ENCODE assay signal across 10 cellular contexts in genomic region chr3:150414989-150415388, GRCh38.
DNase-seq lines count a peak whose midpoint lies in the region; ATAC-seq and TF ChIP-seq lines count a peak whose summit lies in the region.
"Had no signal": no experiment of that assay in that cellular context is flagged by ENCODE, and none has a peak within 500 bp of the region (broad histone marks: within the 10 kb centered on the region; RNA-seq: fewer than 3 reads in every experiment).

No MANE protein-coding gene starts in this region.

- no peaks in the 10 kb centered on the region for H3K36me3 ChIP-seq in stomach smooth muscle (ENCODE audit: control insufficient read depth in 2 of 2, insufficient read depth in 2 of 2, low read length in 2 of 2)

- H3K9ac ChIP-seq in stomach smooth muscle (ENCODE audit: low read length in 2 of 2), result no peak overlapping the region

- no peaks in the 10 kb centered on the region for H3K9me3 ChIP-seq in stomach smooth muscle (ENCODE audit: control insufficient read depth in 2 of 2, low read length in 2 of 2)

- ATAC-seq in SK-N-SH treated with all-trans-retinoic acid at 6 μM for 48 hours, result peak; percentile 5; the same call in 1 of the 3 replicates
- ATAC-seq in GM19351 (IDR thresholded peaks at IDR 0.05; ENCODE audit: unreplicated experiment), result no peak

- H3K4me3 ChIP-seq in fibroblast of pulmonary artery (replicated peaks; ENCODE audit: low read depth, low read length) (peak overlapping the region; percentile 93), stomach smooth muscle (ENCODE audit: low read length in 2 of 2) (peak overlapping the region; percentile 23 to 48)

- H3K27ac ChIP-seq in stomach smooth muscle (ENCODE audit: low read length), result no peak overlapping the region

- no peak for DNase-seq in activated naive CD4-positive, alpha-beta T cell treated with anti-CD3 and anti-CD28 coated beads, Interleukin-2, amount 50 U/mL, for 16 hours
- DNase-seq in fibroblast of pulmonary artery (ENCODE audit: low read depth) (no peak), NCI-H1417 treated with DMSO at 0.1 percent for 48 hours (lab: John Stamatoyannopoulos, UW) (no peak)
- DNase-seq in activated CD4-positive, CD25-positive, alpha-beta regulatory T cell (lab: John Stamatoyannopoulos, UW), result no peak
- DNase-seq: MM.1S; stimulated activated CD4-positive, alpha-beta T cell treated with anti-CD3 and anti-CD28 coated beads, Interleukin-2, amount 100 ng/mL, for 48 hours had no signal

- H3K4me1 Mint-ChIP-seq in activated naive CD4-positive, alpha-beta T cell treated with anti-CD3 and anti-CD28 coated beads, Interleukin-2, amount 50 U/mL, for 24 hours, result peaks cover 75% of the 10 kb centered on the region

- H3K27ac Mint-ChIP-seq in activated naive CD4-positive, alpha-beta T cell treated with anti-CD3 and anti-CD28 coated beads, Interleukin-2, amount 50 U/mL, for 24 hours, result no peak overlapping the region

- no peaks in the 10 kb centered on the region for H3K27me3 Mint-ChIP-seq in activated naive CD4-positive, alpha-beta T cell treated with anti-CD3 and anti-CD28 coated beads, Interleukin-2, amount 50 U/mL, for 24 hours

- TF ChIP-seq CTCF in fibroblast of pulmonary artery (IDR thresholded peaks at IDR 0.05; ENCODE audit: low read length, missing control alignments), result no peak

- peaks cover 22% of the 10 kb centered on the region for H3K36me3 Mint-ChIP-seq in activated naive CD4-positive, alpha-beta T cell treated with anti-CD3 and anti-CD28 coated beads, Interleukin-2, amount 50 U/mL, for 24 hours

- H3K4me1 ChIP-seq in stomach smooth muscle (ENCODE audit: control insufficient read depth, insufficient read depth, low read length), result no peaks in the 10 kb centered on the region

- no peaks in the 10 kb centered on the region for H3K9me3 Mint-ChIP-seq in activated naive CD4-positive, alpha-beta T cell treated with anti-CD3 and anti-CD28 coated beads, Interleukin-2, amount 50 U/mL, for 24 hours

- H3K27me3 ChIP-seq in stomach smooth muscle (ENCODE audit: control insufficient read depth in 1 of 2, insufficient read depth in 2 of 2, low read length in 2 of 2), result no peaks in the 10 kb centered on the region

- peak overlapping the region; percentile 91 for H3K4me3 Mint-ChIP-seq in activated naive CD4-positive, alpha-beta T cell treated with anti-CD3 and anti-CD28 coated beads, Interleukin-2, amount 50 U/mL, for 24 hours

TF ChIP-seq in SK-N-SH treated with all-trans-retinoic acid at 6 μM for 48 hours, 23 proteins besides CTCF, POLR2A, EP300 and RAD21:
- TF ChIP-seq ZNF8 (CRISPR knock-in tag; IDR thresholded peaks at IDR 0.05) (no peak), BACH2 (CRISPR knock-in tag; IDR thresholded peaks at IDR 0.05; ENCODE audit: borderline replicate concordance) (no peak), ARNTL (CRISPR knock-in tag; IDR thresholded peaks at IDR 0.05; ENCODE audit: borderline replicate concordance, low read depth) (no peak), ZNF70 (CRISPR knock-in tag; IDR thresholded peaks at IDR 0.05) (no peak), ESRRG (CRISPR knock-in tag; IDR thresholded peaks at IDR 0.05) (no peak), ZFP3 (CRISPR knock-in tag; IDR thresholded peaks at IDR 0.05) (no peak), TCF4 (CRISPR knock-in tag; IDR thresholded peaks at IDR 0.05; ENCODE audit: borderline replicate concordance) (no peak), TSHZ2 (CRISPR knock-in tag; IDR thresholded peaks at IDR 0.05) (no peak), SNAI2 (CRISPR knock-in tag; IDR thresholded peaks at IDR 0.05) (no peak), RARB (CRISPR knock-in tag; IDR thresholded peaks at IDR 0.05) (no peak), GLIS3 (CRISPR knock-in tag; IDR thresholded peaks at IDR 0.05) (no peak), POU6F1 (CRISPR knock-in tag; IDR thresholded peaks at IDR 0.05; ENCODE audit: borderline replicate concordance, low read depth) (no peak), PATZ1 (CRISPR knock-in tag; IDR thresholded peaks at IDR 0.05; ENCODE audit: borderline replicate concordance) (no peak), TOX (CRISPR knock-in tag; IDR thresholded peaks at IDR 0.05; ENCODE audit: borderline replicate concordance) (no peak), CSDC2 (CRISPR knock-in tag; IDR thresholded peaks at IDR 0.05) (no peak)
- TF ChIP-seq, protein P1, sequence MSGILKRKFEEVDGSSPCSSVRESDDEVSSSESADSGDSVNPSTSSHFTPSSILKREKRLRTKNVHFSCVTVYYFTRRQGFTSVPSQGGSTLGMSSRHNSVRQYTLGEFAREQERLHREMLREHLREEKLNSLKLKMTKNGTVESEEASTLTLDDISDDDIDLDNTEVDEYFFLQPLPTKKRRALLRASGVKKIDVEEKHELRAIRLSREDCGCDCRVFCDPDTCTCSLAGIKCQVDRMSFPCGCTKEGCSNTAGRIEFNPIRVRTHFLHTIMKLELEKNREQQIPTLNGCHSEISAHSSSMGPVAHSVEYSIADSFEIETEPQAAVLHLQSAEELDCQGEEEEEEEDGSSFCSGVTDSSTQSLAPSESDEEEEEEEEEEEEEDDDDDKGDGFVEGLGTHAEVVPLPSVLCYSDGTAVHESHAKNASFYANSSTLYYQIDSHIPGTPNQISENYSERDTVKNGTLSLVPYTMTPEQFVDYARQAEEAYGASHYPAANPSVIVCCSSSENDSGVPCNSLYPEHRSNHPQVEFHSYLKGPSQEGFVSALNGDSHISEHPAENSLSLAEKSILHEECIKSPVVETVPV (CRISPR knock-in tag; IDR thresholded peaks at IDR 0.05), result no peak
- TF ChIP-seq, protein P2, sequence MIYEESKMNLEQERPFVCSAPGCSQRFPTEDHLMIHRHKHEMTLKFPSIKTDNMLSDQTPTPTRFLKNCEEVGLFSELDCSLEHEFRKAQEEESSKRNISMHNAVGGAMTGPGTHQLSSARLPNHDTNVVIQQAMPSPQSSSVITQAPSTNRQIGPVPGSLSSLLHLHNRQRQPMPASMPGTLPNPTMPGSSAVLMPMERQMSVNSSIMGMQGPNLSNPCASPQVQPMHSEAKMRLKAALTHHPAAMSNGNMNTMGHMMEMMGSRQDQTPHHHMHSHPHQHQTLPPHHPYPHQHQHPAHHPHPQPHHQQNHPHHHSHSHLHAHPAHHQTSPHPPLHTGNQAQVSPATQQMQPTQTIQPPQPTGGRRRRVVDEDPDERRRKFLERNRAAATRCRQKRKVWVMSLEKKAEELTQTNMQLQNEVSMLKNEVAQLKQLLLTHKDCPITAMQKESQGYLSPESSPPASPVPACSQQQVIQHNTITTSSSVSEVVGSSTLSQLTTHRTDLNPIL (CRISPR knock-in tag; IDR thresholded peaks at IDR 0.05; ENCODE audit: low read depth), result no peak
